ENCODE assay signal across 9 cellular contexts in genomic region chr10:5891009-5891408, GRCh38. TPM values are rescaled to one million over a fixed set of nuclear protein-coding genes. Genes with fewer than 3 reads are reported as not detected.
DNase-seq lines count a peak whose midpoint lies in the region; ATAC-seq, FAIRE-seq and TF ChIP-seq lines count a peak whose summit lies in the region.
"Had no signal": no experiment of that assay in that cellular context is flagged by ENCODE, and none has a peak within 500 bp of the region (broad histone marks: within the 10 kb centered on the region; RNA-seq: fewer than 3 reads in every experiment).

No MANE protein-coding gene starts in this region.

- peaks cover 2 to 25% of the 10 kb centered on the region in 2 donors for H3K4me1 ChIP-seq in ascending aorta
- peaks cover 53% of the 10 kb centered on the region for H3K4me1 ChIP-seq in HepG2 (ENCODE audit: insufficient read depth, low read length)
- H3K4me1 ChIP-seq in thymus (ENCODE audit: control insufficient read depth, insufficient read depth, low read length), result peaks cover 51% of the 10 kb centered on the region

- peaks cover 16 to 23% of the 10 kb centered on the region in 2 donors for H3K36me3 ChIP-seq in ascending aorta
- H3K36me3 ChIP-seq in HepG2 (replicated peaks in 1 of 2; ENCODE audit: control insufficient read depth in 1 of 2, insufficient read depth in 2 of 2, low read length in 2 of 2), result peaks cover 6 to 25% of the 10 kb centered on the region in 2 experiments
- peaks cover 4% of the 10 kb centered on the region for H3K36me3 ChIP-seq in thymus (ENCODE audit: control insufficient read depth, insufficient read depth)

- intact Hi-C loops in ascending aorta (cut with DNase I), result loop anchor here (2.0 kb wide), 1 partner anchor 54 kb away; no protein-coding TSS in a partner anchor
- intact Hi-C loops in HepG2 (cut with micrococcal nuclease; ENCODE audit: unreplicated experiment), result no loop called here

- CTCF ChIA-PET in activated CD8-positive, alpha-beta memory T cell treated with anti-CD3 and anti-CD28 coated beads, Interleukin-2, amount 10 ng/mL, durations not matched to agents 7 days and 5 days (lab: Charles Lee), result interaction anchor here (1.1 to 2.8 kb wide), 8 partner anchors 12 to 457 kb away, joined by 3 to 10 read pairs (median 4); no protein-coding TSS in a partner anchor
- CTCF ChIA-PET in HepG2 (lab: Yijun Ruan, JAX; ENCODE audit: low intra/inter-chr PET ratio, low total read pairs), result no interaction called here

- peaks cover 63% of the 10 kb centered on the region for H3K79me2 ChIP-seq in HepG2 (ENCODE audit: insufficient read depth, low read length)

- TF ChIP-seq POLR2A in HepG2 (IDR thresholded peaks at IDR 0.05; ENCODE audit: insufficient read depth in 1 of 2, low read depth in 2 of 2, low read length in 2 of 2), result no peak

- peak overlapping the region; percentile 91 for H3K9ac ChIP-seq in HepG2 (ENCODE audit: insufficient read depth, low read depth, low read length)

- H3K4me3 ChIP-seq in ascending aorta, result peak overlapping the region; percentile 80 to 83
- H3K4me3 ChIP-seq in HepG2 (replicated peaks in 1 of 3; ENCODE audit: insufficient read depth in 1 of 3, low read depth in 2 of 3, low read length in 3 of 3), result peak overlapping the region; percentile 76 to 94 (median 85)
- H3K4me3 ChIP-seq in thymus (ENCODE audit: low read length), result peak overlapping the region; percentile 77

- no peak for ATAC-seq in activated CD8-positive, alpha-beta memory T cell treated with anti-CD3 and anti-CD28 coated beads, Interleukin-2, amount 10 ng/mL, durations not matched to agents 7 days and 5 days
- ATAC-seq in HepG2 (no peak), HG03108 (IDR thresholded peaks at IDR 0.05; ENCODE audit: unreplicated experiment) (no peak)

- H3K9me3 ChIP-seq in ascending aorta (no peaks in the 10 kb centered on the region), HepG2 (ENCODE audit: low read length) (no peaks in the 10 kb centered on the region), thymus (ENCODE audit: control insufficient read depth) (no peaks in the 10 kb centered on the region)

- in situ Hi-C loops in HepG2 (cut with HindIII; ENCODE audit: extremely low pct_ligation_motif_present, low pct_unique_long_range_greater_than_20kb), result no loop called here

- peaks cover 8% of the 10 kb centered on the region for H4K20me1 ChIP-seq in HepG2 (ENCODE audit: insufficient read depth, low read length)

- no peaks in the 10 kb centered on the region for H3K27me3 Mint-ChIP-seq in activated CD8-positive, alpha-beta memory T cell treated with anti-CD3 and anti-CD28 coated beads, Interleukin-2, amount 10 ng/mL, durations not matched to agents 7 days and 5 days

- TF ChIP-seq CTCF in ascending aorta (IDR thresholded peaks at IDR 0.05) (no peak), HepG2 (CRISPR knock-in tag; IDR thresholded peaks at IDR 0.05) (no peak)

- H3K4me2 ChIP-seq in HepG2 (ENCODE audit: low read depth, low read length), result peak overlapping the region; percentile 91

- TF ChIP-seq EP300 in HepG2 (IDR thresholded peaks at IDR 0.05; ENCODE audit: low read depth in 2 of 2, low read length in 2 of 2) (no peak), HepG2 (CRISPR knock-in tag; IDR thresholded peaks at IDR 0.05; ENCODE audit: borderline replicate concordance) (no peak)

- no peak overlapping the region for H2AFZ ChIP-seq in HepG2 (ENCODE audit: low read length)

- no peaks in the 10 kb centered on the region for H3K9me3 Mint-ChIP-seq in activated CD8-positive, alpha-beta memory T cell treated with anti-CD3 and anti-CD28 coated beads, Interleukin-2, amount 10 ng/mL, durations not matched to agents 7 days and 5 days (ENCODE audit: low read depth)

- H3K4me3 Mint-ChIP-seq in activated CD8-positive, alpha-beta memory T cell treated with anti-CD3 and anti-CD28 coated beads, Interleukin-2, amount 10 ng/mL, durations not matched to agents 7 days and 5 days, result peak overlapping the region; percentile 76

- no peak for DNase-seq in activated CD8-positive, alpha-beta memory T cell treated with anti-CD3 and anti-CD28 coated beads, Interleukin-2, amount 10 ng/mL, durations not matched to agents 7 days and 5 days
- DNase-seq in activated CD8-positive, alpha-beta memory T cell treated with anti-CD3 and anti-CD28 coated beads, Interleukin-2, amount 50 U/mL, for 4 hours, result no peak
- DNase-seq in ascending aorta (ENCODE audit: low spot score in 2 of 2) (peak in 1 of 2 donors; percentile 30), HepG2 (ENCODE audit: low spot score) (no peak), NCI-H2081 (lab: John Stamatoyannopoulos, UW) (no peak), NCI-H2227 treated with DMSO at 0.1 percent for 48 hours (lab: John Stamatoyannopoulos, UW) (no peak)

- TF ChIP-seq RAD21 in HepG2 (CRISPR knock-in tag; IDR thresholded peaks at IDR 0.05), result no peak

- H3K27me3 ChIP-seq in ascending aorta, result no peaks in the 10 kb centered on the region
- H3K27me3 ChIP-seq in HepG2 (ENCODE audit: control insufficient read depth in 1 of 2, insufficient read depth in 2 of 2, low read length in 2 of 2), result no peaks in the 10 kb centered on the region; a peak in 1 of 5 replicates
- H3K27me3 ChIP-seq in thymus (ENCODE audit: control insufficient read depth, insufficient read depth), result no peaks in the 10 kb centered on the region

- BruUV-seq in HepG2 (replicated peaks; lab: Mats Ljungman, UMichigan), result TSS peak; percentile 51

- 66% methylated on average over 7 of the region's 7 CpGs for WGBS in HepG2 (ENCODE audit: low lambda C conversion rate)
- 86% methylated on average over 7 of the region's 7 CpGs for WGBS in thymus

- H3K27ac ChIP-seq in ascending aorta (peak overlapping the region; percentile 75 to 85), HepG2 (ENCODE audit: extremely low read length, insufficient read depth, low read length) (peak overlapping the region; percentile 66), thymus (ENCODE audit: low read depth) (no peak overlapping the region)

- H3K36me3 Mint-ChIP-seq in activated CD8-positive, alpha-beta memory T cell treated with anti-CD3 and anti-CD28 coated beads, Interleukin-2, amount 10 ng/mL, durations not matched to agents 7 days and 5 days, result peaks cover 26% of the 10 kb centered on the region

- FAIRE-seq in HepG2 (lab: Jason Lieb, UNC), result no peak
- FAIRE-seq: endometrium had no signal

- H3K4me1 Mint-ChIP-seq in activated CD8-positive, alpha-beta memory T cell treated with anti-CD3 and anti-CD28 coated beads, Interleukin-2, amount 10 ng/mL, durations not matched to agents 7 days and 5 days, result peaks cover 50% of the 10 kb centered on the region

- POLR2A ChIA-PET in HepG2 (lab: Yijun Ruan, JAX), result interaction anchor here (1.3 to 2.2 kb wide), 4 partner anchors 34 to 231 kb away, joined by 3 to 8 read pairs (median 4); no protein-coding TSS in a partner anchor

- H3K27ac Mint-ChIP-seq in activated CD8-positive, alpha-beta memory T cell treated with anti-CD3 and anti-CD28 coated beads, Interleukin-2, amount 10 ng/mL, durations not matched to agents 7 days and 5 days, result peak overlapping the region; percentile 41

RNA-seq across cellular contexts. Expression of gene FBH1, which starts 1.0 kb away (rescaled TPM):
- 10 to 100 TPM; 55.1 to 66.3 TPM for total RNA-seq in activated CD8-positive, alpha-beta memory T cell treated with anti-CD3 and anti-CD28 coated beads, Interleukin-2, amount 10 ng/mL, durations not matched to agents 7 days and 5 days
- total RNA-seq in ascending aorta, result 43.0 TPM
- 53.3 and 60.3 TPM in 2 replicates for total RNA-seq in HepG2 (2016; rRNA removed; fragmentation: Illumina TruSeq; extraction: Trizol)
- total RNA-seq in HepG2 (2016; cell fraction: cytosol; rRNA removed; fragmentation: Illumina TruSeq; extraction: Trizol; ENCODE audit: low read depth), result 46.8 and 53.6 TPM in 2 replicates
- total RNA-seq in HepG2 (2016; cell fraction: insoluble cytoplasmic fraction; rRNA removed; fragmentation: Illumina TruSeq; extraction: Trizol), result 47.5 and 61.3 TPM in 2 replicates
- 86.2 and 93.4 TPM in 2 replicates for total RNA-seq in HepG2 (2016; cell fraction: membrane; rRNA removed; fragmentation: Illumina TruSeq; extraction: Trizol)
- total RNA-seq in HepG2 (2016; cell fraction: nucleus; rRNA removed; fragmentation: Illumina TruSeq; extraction: Trizol), result 56.0 and 63.9 TPM in 2 replicates
- polyA plus RNA-seq in HepG2 (2011; rRNA removed), result 48.8 and 51.3 TPM in 2 replicates
- 37.9 and 38.9 TPM in 2 replicates for polyA plus RNA-seq in HepG2 (2011; cell fraction: cytosol; rRNA removed)
- 102 and 103 TPM in 2 replicates for polyA plus RNA-seq in HepG2 (2011; cell fraction: nucleus; rRNA removed)
- polyA plus RNA-seq in HepG2 (2012), result 25.8 and 31.0 TPM in 2 replicates
- 25.2 and 27.2 TPM in 2 replicates for polyA plus RNA-seq in HepG2 (2016; cell fraction: cytosol; fragmentation: Illumina TruSeq; extraction: Trizol; ENCODE audit: low read depth)
- 42.1 and 54.3 TPM in 2 replicates for polyA plus RNA-seq in HepG2 (2016; cell fraction: insoluble cytoplasmic fraction; fragmentation: Illumina TruSeq; extraction: Trizol; ENCODE audit: low read depth)
- 51.3 and 57.7 TPM in 2 replicates for polyA plus RNA-seq in HepG2 (2016; cell fraction: membrane; fragmentation: Illumina TruSeq; extraction: Trizol; ENCODE audit: low read depth)
- 100 and 105 TPM in 2 replicates for polyA plus RNA-seq in HepG2 (2016; cell fraction: nucleus; fragmentation: Illumina TruSeq; extraction: Trizol; ENCODE audit: insufficient read depth, low read depth)
- 111 and 138 TPM in 2 replicates for polyA minus RNA-seq in HepG2 (2011; rRNA and poly(A)+ RNA removed; ENCODE audit: low replicate concordance)
- 31.6 and 35.3 TPM in 2 replicates for polyA minus RNA-seq in HepG2 (2011; cell fraction: cytosol; rRNA and poly(A)+ RNA removed)
- polyA minus RNA-seq in HepG2 (2011; cell fraction: nucleus; rRNA and poly(A)+ RNA removed), result 71.1 and 80.8 TPM in 2 replicates
- 52.8 TPM for polyA plus RNA-seq in thymus

RNA-seq across cellular contexts. Expression of gene ANKRD16, which starts 1.3 kb away (rescaled TPM):
- total RNA-seq in activated CD8-positive, alpha-beta memory T cell treated with anti-CD3 and anti-CD28 coated beads, Interleukin-2, amount 10 ng/mL, durations not matched to agents 7 days and 5 days, result 1 to 10 TPM; 4.6 to 4.7 TPM
- total RNA-seq in ascending aorta (10.4 TPM), HepG2 (2016; rRNA removed; fragmentation: Illumina TruSeq; extraction: Trizol) (5.4 and 8.0 TPM in 2 replicates)
- 1.9 and 2.7 TPM in 2 replicates for total RNA-seq in HepG2 (2016; cell fraction: cytosol; rRNA removed; fragmentation: Illumina TruSeq; extraction: Trizol; ENCODE audit: low read depth)
- total RNA-seq in HepG2 (2016; cell fraction: insoluble cytoplasmic fraction; rRNA removed; fragmentation: Illumina TruSeq; extraction: Trizol), result 6.3 and 7.1 TPM in 2 replicates
- total RNA-seq in HepG2 (2016; cell fraction: membrane; rRNA removed; fragmentation: Illumina TruSeq; extraction: Trizol), result 3.9 and 4.7 TPM in 2 replicates
- 7.7 and 9.0 TPM in 2 replicates for total RNA-seq in HepG2 (2016; cell fraction: nucleus; rRNA removed; fragmentation: Illumina TruSeq; extraction: Trizol)
- polyA plus RNA-seq in HepG2 (2011; rRNA removed) (11.2 and 11.4 TPM in 2 replicates), thymus (6.4 TPM)
- polyA plus RNA-seq in HepG2 (2011; cell fraction: cytosol; rRNA removed), result 6.7 and 8.3 TPM in 2 replicates
- 16.0 and 18.1 TPM in 2 replicates for polyA plus RNA-seq in HepG2 (2011; cell fraction: nucleus; rRNA removed)
- polyA plus RNA-seq in HepG2 (2012), result 4.1 and 4.2 TPM in 2 replicates
- 2.1 and 2.4 TPM in 2 replicates for polyA plus RNA-seq in HepG2 (2016; cell fraction: cytosol; fragmentation: Illumina TruSeq; extraction: Trizol; ENCODE audit: low read depth)
- polyA plus RNA-seq in HepG2 (2016; cell fraction: insoluble cytoplasmic fraction; fragmentation: Illumina TruSeq; extraction: Trizol; ENCODE audit: low read depth), result 6.3 and 7.9 TPM in 2 replicates
- 3.7 and 4.2 TPM in 2 replicates for polyA plus RNA-seq in HepG2 (2016; cell fraction: membrane; fragmentation: Illumina TruSeq; extraction: Trizol; ENCODE audit: low read depth)
- polyA plus RNA-seq in HepG2 (2016; cell fraction: nucleus; fragmentation: Illumina TruSeq; extraction: Trizol; ENCODE audit: insufficient read depth, low read depth), result 11.7 and 12.7 TPM in 2 replicates
- 33.4 and 63.2 TPM in 2 replicates for polyA minus RNA-seq in HepG2 (2011; rRNA and poly(A)+ RNA removed; ENCODE audit: low replicate concordance)
- 4.2 and 6.3 TPM in 2 replicates for polyA minus RNA-seq in HepG2 (2011; cell fraction: cytosol; rRNA and poly(A)+ RNA removed)
- polyA minus RNA-seq in HepG2 (2011; cell fraction: nucleus; rRNA and poly(A)+ RNA removed), result 25.5 and 26.4 TPM in 2 replicates
